8 cellular contexts compared by ENCODE assay signal in genomic region chr4:11428161-11428700, GRCh38. TPM values are rescaled to one million over a fixed set of nuclear protein-coding genes. Genes with fewer than 3 reads are reported as not detected.
DNase-seq lines count a peak whose midpoint lies in the region; ATAC-seq and TF ChIP-seq lines count a peak whose summit lies in the region.

No MANE protein-coding gene starts in this region.

- H3K4me3 Mint-ChIP-seq in Caco-2 (ENCODE audit: unreplicated experiment), result peak overlapping the region; percentile 90
- H3K4me3 Mint-ChIP-seq in T-helper 2 cell treated with Interferon-gamma antibody and Interleukin-4, amounts not matched to agents 5 μg/mL and 100 μg/mL, for 36 hours, result peak overlapping the region; percentile 62

- no TSS peak for BruUV-seq in Caco-2 (replicated peaks; lab: Mats Ljungman, UMichigan)

- H3K9me3 ChIP-seq in Caco-2, result no peaks in the 10 kb centered on the region
- no peaks in the 10 kb centered on the region for H3K9me3 ChIP-seq in sigmoid colon

- TF ChIP-seq EP300 in sigmoid colon (IDR thresholded peaks at IDR 0.05), result no peak

- intact Hi-C loops in Caco-2 (cut with micrococcal nuclease; ENCODE audit: unreplicated experiment) (loop anchor here (2.0 to 10.0 kb wide), 9 partner anchors 41 to 873 kb away; no protein-coding TSS in a partner anchor), sigmoid colon (cut with DNase I) (loop anchor here (2.0 kb wide), 1 partner anchor 845 kb away; no protein-coding TSS in a partner anchor)

- H3K27me3 ChIP-seq in Caco-2 (replicated peaks; ENCODE audit: control insufficient read depth, insufficient read depth, low read length) (no peaks in the 10 kb centered on the region), foreskin keratinocyte (no peaks in the 10 kb centered on the region), sigmoid colon (peaks cover 10 to 23% (median 19%) of the 10 kb centered on the region in 3 donors)

- no peak for TF ChIP-seq CTCF in Caco-2 (IDR thresholded peaks at IDR 0.05; ENCODE audit: insufficient read depth in 1 of 2, low read depth in 1 of 2, low read length in 1 of 2, severe bottlenecking in 1 of 2, unreplicated experiment in 1 of 2)
- no peak for TF ChIP-seq CTCF in foreskin keratinocyte (conservative IDR thresholded peaks at IDR 0.05)
- no peak for TF ChIP-seq CTCF in sigmoid colon (IDR thresholded peaks at IDR 0.05)

- CTCF ChIA-PET in Caco-2 (lab: Charles Lee), result no interaction called here

- no peaks in the 10 kb centered on the region for H3K9me3 Mint-ChIP-seq in Caco-2 (ENCODE audit: unreplicated experiment)
- H3K9me3 Mint-ChIP-seq in T-helper 2 cell treated with Interferon-gamma antibody and Interleukin-4, amounts not matched to agents 5 μg/mL and 100 μg/mL, for 36 hours, result no peaks in the 10 kb centered on the region

- ATAC-seq in GM21717 (IDR thresholded peaks at IDR 0.05; ENCODE audit: unreplicated experiment) (peak; percentile 4), foreskin keratinocyte (peak; percentile 15)

- TF ChIP-seq POLR2A in sigmoid colon (IDR thresholded peaks at IDR 0.05), result no peak

- H3K27me3 Mint-ChIP-seq in Caco-2 (ENCODE audit: insufficient read depth, unreplicated experiment), result no peaks in the 10 kb centered on the region
- peaks cover 64% of the 10 kb centered on the region for H3K27me3 Mint-ChIP-seq in T-helper 2 cell treated with Interferon-gamma antibody and Interleukin-4, amounts not matched to agents 5 μg/mL and 100 μg/mL, for 36 hours (ENCODE audit: low read depth)

- H3K36me3 ChIP-seq in Caco-2 (ENCODE audit: control insufficient read depth, insufficient read depth, low read length) (no peaks in the 10 kb centered on the region), sigmoid colon (no peaks in the 10 kb centered on the region)

- H3K4me1 Mint-ChIP-seq in Caco-2 (ENCODE audit: low read depth, unreplicated experiment), result no peaks in the 10 kb centered on the region
- H3K4me1 Mint-ChIP-seq in T-helper 2 cell treated with Interferon-gamma antibody and Interleukin-4, amounts not matched to agents 5 μg/mL and 100 μg/mL, for 36 hours (ENCODE audit: low read depth), result peaks cover 8% of the 10 kb centered on the region

- WGBS in sigmoid colon, 2 donors, result 2% methylated on average over 26 of the region's 26 CpGs

- peaks cover 12% of the 10 kb centered on the region for H3K36me3 Mint-ChIP-seq in Caco-2 (ENCODE audit: insufficient read depth, unreplicated experiment)
- no peaks in the 10 kb centered on the region for H3K36me3 Mint-ChIP-seq in T-helper 2 cell treated with Interferon-gamma antibody and Interleukin-4, amounts not matched to agents 5 μg/mL and 100 μg/mL, for 36 hours (ENCODE audit: low read depth)

- H3K27ac Mint-ChIP-seq in Caco-2 (ENCODE audit: unreplicated experiment), result peak overlapping the region; percentile 91
- H3K27ac Mint-ChIP-seq in T-helper 2 cell treated with Interferon-gamma antibody and Interleukin-4, amounts not matched to agents 5 μg/mL and 100 μg/mL, for 36 hours, result no peak overlapping the region

- POLR2A ChIA-PET in Caco-2 (lab: Charles Lee), result no interaction called here

- no peaks in the 10 kb centered on the region for H3K4me1 ChIP-seq in Caco-2
- H3K4me1 ChIP-seq in foreskin keratinocyte, result peaks cover 21% of the 10 kb centered on the region
- peaks cover 0 to 29% (median 23%) of the 10 kb centered on the region in 4 donors for H3K4me1 ChIP-seq in sigmoid colon

- no peak for DNase-seq in Caco-2
- no peak for DNase-seq in T-helper 2 cell treated with Interferon-gamma antibody and Interleukin-4, amounts not matched to agents 5 μg/mL and 100 μg/mL, for 36 hours (ENCODE audit: low spot score)
- no peak for DNase-seq in foreskin keratinocyte
- no peak for DNase-seq in sigmoid colon
- no peak for DNase-seq in activated gamma-delta T cell (lab: John Stamatoyannopoulos, UW)
- no peak for DNase-seq in SW 1271 (lab: John Stamatoyannopoulos, UW)
- no peak for DNase-seq in cerebellar nuclear complex (lab: John Stamatoyannopoulos, UW)

- H3K4me3 ChIP-seq in Caco-2 (ENCODE audit: low read depth, low read length) (peak overlapping the region; percentile 71), sigmoid colon (peak overlapping the region; percentile 38 to 65 (median 56))

- peak overlapping the region; percentile 86 for H3K27ac ChIP-seq in foreskin keratinocyte
- peak overlapping the region in 3 of 4 donors; percentile 29 to 54 (median 47) for H3K27ac ChIP-seq in sigmoid colon

RNA-seq across cellular contexts. Expression of gene HS3ST1, which starts 0.5 kb away (rescaled TPM):
- 4.2 TPM in 2 replicates for total RNA-seq in Caco-2 (2022)
- 7.1 and 8.5 TPM in 2 replicates for total RNA-seq in foreskin keratinocyte
- polyA plus RNA-seq in foreskin keratinocyte, result 5.1 and 5.8 TPM in 2 replicates
- 1 to 10 TPM in 3 of 4 donors, under 1 TPM in 1; 0.68 to 2.5 (median 1.4) TPM for total RNA-seq in sigmoid colon
- 1 to 10 TPM in 2 of 3 donors, under 1 TPM in 1; 0.60 to 3.7 (median 3.6) TPM for polyA plus RNA-seq in sigmoid colon
